Comparison of ENCODE assay signal across 7 cellular contexts in genomic region chr6:34393191-34393967, GRCh38. TPM values are rescaled to one million over a fixed set of nuclear protein-coding genes. Genes with fewer than 3 reads are reported as not detected.
DNase-seq lines count a peak whose midpoint lies in the region; ATAC-seq, FAIRE-seq and TF ChIP-seq lines count a peak whose summit lies in the region.

No MANE protein-coding gene starts in this region.

- POLR2A ChIA-PET in endothelial cell of umbilical vein (lab: Charles Lee), result interaction anchor here (0.5 kb wide), 1 partner anchor 271 kb away, joined by 7 read pairs; no protein-coding TSS in a partner anchor
- POLR2A ChIA-PET in HEK293T (lab: Yijun Ruan, JAX), result interaction anchor here (1.6 kb wide), 1 partner anchor 22 kb away, joined by 5 read pairs; no protein-coding TSS in a partner anchor

- H3K27ac ChIP-seq in OCI-LY3 (ENCODE audit: low read length), result no peak overlapping the region
- no peak overlapping the region for H3K27ac ChIP-seq in endothelial cell of umbilical vein (ENCODE audit: insufficient read depth, low read depth, low read length)
- peak overlapping the region; percentile 99 for H3K27ac ChIP-seq in neutrophil

- no peak for TF ChIP-seq POLR2A in endothelial cell of umbilical vein (IDR thresholded peaks at IDR 0.05; ENCODE audit: low read depth, low read length)

- H3K36me3 ChIP-seq in OCI-LY3 (replicated peaks; ENCODE audit: low read depth, low read length) (no peaks in the 10 kb centered on the region), endothelial cell of umbilical vein (ENCODE audit: control insufficient read depth in 2 of 2, extremely low read depth in 1 of 2, insufficient read depth in 2 of 2, low read length in 2 of 2) (no peaks in the 10 kb centered on the region), neutrophil (no peaks in the 10 kb centered on the region)

- H3K79me2 ChIP-seq in OCI-LY3 (ENCODE audit: low read length) (peaks cover 39% of the 10 kb centered on the region), endothelial cell of umbilical vein (ENCODE audit: control insufficient read depth, insufficient read depth, low read length) (peaks cover 38% of the 10 kb centered on the region)

- H3K27me3 ChIP-seq in OCI-LY3 (ENCODE audit: low read depth, low read length) (no peaks in the 10 kb centered on the region), endothelial cell of umbilical vein (ENCODE audit: control insufficient read depth in 2 of 2, insufficient read depth in 2 of 2, low read length in 2 of 2) (no peaks in the 10 kb centered on the region), neutrophil (no peaks in the 10 kb centered on the region)

- no peak for DNase-seq in endothelial cell of umbilical vein (ENCODE audit: low read depth, low spot score)
- DNase-seq in HEK293T (ENCODE audit: extremely low spot score), result no peak
- no peak for DNase-seq in ACHN

- in situ Hi-C loops in ACHN (cut with HindIII; ENCODE audit: low pct_ligation_motif_present, low pct_unique_long_range_greater_than_20kb, low sequenced_read_pairs), result no loop called here

- no peaks in the 10 kb centered on the region for H3K9me1 ChIP-seq in endothelial cell of umbilical vein (replicated peaks; ENCODE audit: control insufficient read depth, extremely low read depth, insufficient read depth, low read length)

- no TSS peak for BruUV-seq in endothelial cell of umbilical vein (replicated peaks; lab: Mats Ljungman, UMichigan)

- H3K4me2 ChIP-seq in OCI-LY3 (ENCODE audit: low read length), result peak overlapping the region; percentile 94
- H3K4me2 ChIP-seq in endothelial cell of umbilical vein (ENCODE audit: insufficient read depth, low read length), result peak overlapping the region; percentile 82

- H2AFZ ChIP-seq in OCI-LY3 (ENCODE audit: low read depth, low read length), result peak overlapping the region; percentile 98
- peak overlapping the region; percentile 95 for H2AFZ ChIP-seq in endothelial cell of umbilical vein (ENCODE audit: low read depth, low read length)

- ATAC-seq in GM21717 (IDR thresholded peaks at IDR 0.05; ENCODE audit: unreplicated experiment) (peak; percentile 10), HG03460 (IDR thresholded peaks at IDR 0.05; ENCODE audit: unreplicated experiment) (no peak)

- FAIRE-seq in endothelial cell of umbilical vein (lab: Jason Lieb, UNC), result no peak

- TF ChIP-seq CTCF in OCI-LY3 (IDR thresholded peaks at IDR 0.05; ENCODE audit: low read depth, low read length) (no peak), endothelial cell of umbilical vein (IDR thresholded peaks at IDR 0.05; ENCODE audit: extremely low read depth in 1 of 2, insufficient read depth in 1 of 2, low read depth in 1 of 2, low read length in 2 of 2) (no peak), neutrophil (IDR thresholded peaks at IDR 0.05) (peak; percentile 9)

- intact Hi-C loops in endothelial cell of umbilical vein (cut with micrococcal nuclease), result loop anchor here (2.0 to 5.0 kb wide), 2 partner anchors 21 to 71 kb away; no protein-coding TSS in a partner anchor

- H4K20me1 ChIP-seq in OCI-LY3 (ENCODE audit: insufficient read depth, low read length) (no peaks in the 10 kb centered on the region), endothelial cell of umbilical vein (replicated peaks; ENCODE audit: control insufficient read depth, extremely low read depth, insufficient read depth, low read length) (no peaks in the 10 kb centered on the region)

- CTCF ChIA-PET in endothelial cell of umbilical vein (lab: Charles Lee), result interaction anchor here (0.8 to 4.5 kb wide), 6 partner anchors 21 to 230 kb away, joined by 3 to 35 read pairs (median 7); partner anchors contain the start of gene SMIM29
- CTCF ChIA-PET in HEK293T (lab: Yijun Ruan, JAX), result no interaction called here

- H3K4me3 ChIP-seq in OCI-LY3 (ENCODE audit: low read length) (peak overlapping the region; percentile 94), endothelial cell of umbilical vein (replicated peaks in 1 of 3; ENCODE audit: insufficient read depth in 1 of 3, low read depth in 1 of 3, low read length in 3 of 3) (peak overlapping the region; percentile 63 to 98 (median 73)), neutrophil (ENCODE audit: low read depth in 1 of 2, low read length in 1 of 2) (peak overlapping the region; percentile 93 to 96)

- H3K4me1 ChIP-seq in OCI-LY3 (ENCODE audit: low read length), result peaks cover 8% of the 10 kb centered on the region; the same call in 1 of the 2 replicates
- peaks cover 11% of the 10 kb centered on the region for H3K4me1 ChIP-seq in endothelial cell of umbilical vein (ENCODE audit: control insufficient read depth, extremely low read depth, insufficient read depth, low read length)
- peaks cover 35 to 37% of the 10 kb centered on the region in 2 experiments for H3K4me1 ChIP-seq in neutrophil (ENCODE audit: control insufficient read depth in 1 of 2, insufficient read depth in 1 of 2, low read depth in 1 of 2, low read length in 1 of 2)

- dilution Hi-C loops in endothelial cell of umbilical vein (cut with MboI; ENCODE audit: extremely low pct_ligation_motif_present, low sequenced_read_pairs), result no loop called here

- peak overlapping the region; percentile 64 for H3K9ac ChIP-seq in OCI-LY3 (ENCODE audit: low read length)
- H3K9ac ChIP-seq in endothelial cell of umbilical vein (replicated peaks; ENCODE audit: extremely low read depth, insufficient read depth, low read length), result no peak overlapping the region

- no peaks in the 10 kb centered on the region for H3K9me3 ChIP-seq in OCI-LY3 (ENCODE audit: insufficient read depth, low read length)
- H3K9me3 ChIP-seq in endothelial cell of umbilical vein (replicated peaks; ENCODE audit: control insufficient read depth, insufficient read depth, low read length), result no peaks in the 10 kb centered on the region
- no peaks in the 10 kb centered on the region for H3K9me3 ChIP-seq in neutrophil

TF ChIP-seq in endothelial cell of umbilical vein, 7 proteins besides CTCF, POLR2A, EP300 and RAD21:
- TF ChIP-seq POLR2AphosphoS5 (IDR thresholded peaks at IDR 0.05; ENCODE audit: insufficient read depth, low read depth, low read length) (no peak), JUN (IDR thresholded peaks at IDR 0.05; ENCODE audit: borderline replicate concordance, insufficient read depth, insufficient read length, low read depth) (no peak), FOS (IDR thresholded peaks at IDR 0.05; ENCODE audit: borderline replicate concordance, insufficient read depth, low read length) (no peak)
TF ChIP-seq in endothelial cell of umbilical vein: peak in this region for 0.

TF ChIP-seq in HEK293T, 16 proteins besides CTCF, POLR2A, EP300 and RAD21:
- TF ChIP-seq SP1 (IDR thresholded peaks at IDR 0.05) (no peak), L3MBTL2 (conservative IDR thresholded peaks at IDR 0.05) (no peak), HDGF (IDR thresholded peaks at IDR 0.05; ENCODE audit: borderline replicate concordance) (no peak), BHLHE40 (IDR thresholded peaks at IDR 0.05; ENCODE audit: borderline replicate concordance) (no peak), ZNF384 (IDR thresholded peaks at IDR 0.05) (no peak), FOXA1 (IDR thresholded peaks at IDR 0.05) (no peak), NFRKB (IDR thresholded peaks at IDR 0.05) (no peak), LEF1 (IDR thresholded peaks at IDR 0.05; ENCODE audit: borderline replicate concordance) (no peak), PKNOX1 (IDR thresholded peaks at IDR 0.05) (no peak), ARNT (IDR thresholded peaks at IDR 0.05) (no peak), TARDBP (IDR thresholded peaks at IDR 0.05) (no peak), CTBP1 (IDR thresholded peaks at IDR 0.05; ENCODE audit: borderline replicate concordance) (no peak), FOXM1 (IDR thresholded peaks at IDR 0.05; ENCODE audit: borderline replicate concordance) (no peak), FOXK2 (IDR thresholded peaks at IDR 0.05) (no peak), ELF4 (IDR thresholded peaks at IDR 0.05) (no peak), SUZ12 (IDR thresholded peaks at IDR 0.05) (no peak)

RNA-seq across cellular contexts. Expression of gene NUDT3, which starts 0.9 kb away (rescaled TPM):
- 30.9 and 31.7 TPM in 2 replicates for total RNA-seq in endothelial cell of umbilical vein
- polyA plus RNA-seq in endothelial cell of umbilical vein, result 10.9 and 11.9 TPM in 2 replicates
- 15.6 and 15.8 TPM in 2 replicates for polyA plus RNA-seq in endothelial cell of umbilical vein (2011; cell fraction: cytosol; rRNA removed)
- polyA plus RNA-seq in endothelial cell of umbilical vein (2011; cell fraction: nucleus; rRNA removed), result 16.5 and 18.9 TPM in 2 replicates
- 5.4 and 5.8 TPM in 2 replicates for polyA plus RNA-seq in endothelial cell of umbilical vein (2012)
- 31.0 and 32.2 TPM in 2 replicates for polyA minus RNA-seq in endothelial cell of umbilical vein
- polyA minus RNA-seq in endothelial cell of umbilical vein (2011; cell fraction: cytosol; rRNA and poly(A)+ RNA removed), result 18.6 TPM
- polyA minus RNA-seq in endothelial cell of umbilical vein (2011; cell fraction: nucleus; rRNA and poly(A)+ RNA removed), result 11.4 and 16.3 TPM in 2 replicates

RNA-seq across cellular contexts. Expression of gene RPS10, which starts 32.5 kb away (rescaled TPM):
- 1,295 and 1,416 TPM in 2 replicates for total RNA-seq in endothelial cell of umbilical vein
- 5,496 and 6,036 TPM in 2 replicates for polyA plus RNA-seq in endothelial cell of umbilical vein
- 5,042 and 6,173 TPM in 2 replicates for polyA plus RNA-seq in endothelial cell of umbilical vein (2011; cell fraction: cytosol; rRNA removed)
- 1,206 and 1,299 TPM in 2 replicates for polyA plus RNA-seq in endothelial cell of umbilical vein (2011; cell fraction: nucleus; rRNA removed)
- 2,319 and 2,342 TPM in 2 replicates for polyA plus RNA-seq in endothelial cell of umbilical vein (2012)
- 1,263 and 1,381 TPM in 2 replicates for polyA minus RNA-seq in endothelial cell of umbilical vein
- polyA minus RNA-seq in endothelial cell of umbilical vein (2011; cell fraction: cytosol; rRNA and poly(A)+ RNA removed), result 837 TPM
- polyA minus RNA-seq in endothelial cell of umbilical vein (2011; cell fraction: nucleus; rRNA and poly(A)+ RNA removed), result 112 TPM in 2 replicates
